ENCODE assay signal across 14 cellular contexts in the genomic region with DNA sequence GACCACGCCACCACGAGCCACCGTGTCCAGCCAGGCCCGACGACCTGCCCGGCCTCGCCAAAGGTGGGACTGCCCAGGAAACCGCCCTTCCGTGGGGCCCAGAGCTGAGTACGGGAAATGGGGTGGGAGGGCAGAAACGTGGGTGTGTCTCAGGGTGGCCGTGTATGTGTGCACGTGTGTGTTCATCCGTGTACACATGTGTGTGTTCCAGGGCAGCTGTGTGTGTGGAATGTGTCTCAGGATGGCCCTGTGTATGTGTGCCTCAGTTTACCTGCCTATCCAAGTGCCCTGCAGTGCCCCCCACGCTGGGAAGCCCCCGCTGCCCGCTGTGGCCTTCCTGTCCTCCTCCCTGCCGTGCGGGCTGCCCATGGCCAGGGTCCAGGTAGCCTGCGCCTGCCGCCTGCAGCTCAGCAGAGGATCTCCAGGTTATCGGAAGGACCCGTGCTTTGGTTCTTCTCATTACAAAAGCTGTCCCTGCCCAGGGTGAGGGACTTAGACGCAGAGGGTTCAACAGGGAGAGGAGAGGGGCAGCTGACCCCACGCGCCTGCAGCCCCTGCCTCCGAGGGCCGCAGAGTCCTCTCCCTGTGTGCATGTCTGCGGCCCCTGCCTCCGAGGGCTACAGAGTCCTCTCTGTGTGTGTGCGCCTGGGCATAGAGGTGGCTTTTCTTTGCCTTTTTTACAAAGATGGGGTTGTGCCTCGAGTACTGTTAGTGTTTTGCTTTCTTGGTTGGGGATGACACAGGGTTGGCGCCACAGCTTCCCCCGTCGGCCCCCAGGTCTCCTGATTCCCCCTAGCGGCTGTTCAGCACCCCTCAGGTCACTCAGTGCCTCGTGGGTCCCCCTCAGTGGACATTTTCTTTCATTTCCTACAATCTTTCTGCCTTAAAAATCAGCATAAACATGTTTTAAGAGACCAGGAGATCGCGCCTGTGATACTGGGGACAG. TPM values are rescaled to one million over a fixed set of nuclear protein-coding genes. Genes with fewer than 3 reads are reported as not detected.
DNase-seq lines count a peak whose midpoint lies in the region; ATAC-seq, FAIRE-seq and TF ChIP-seq lines count a peak whose summit lies in the region.
"Had no signal": no experiment of that assay in that cellular context is flagged by ENCODE, and none has a peak within 500 bp of the region (broad histone marks: within the 10 kb centered on the region; RNA-seq: fewer than 3 reads in every experiment).

No MANE protein-coding gene starts in this region.

- no peaks in the 10 kb centered on the region for H3K36me3 ChIP-seq in HepG2 (replicated peaks in 1 of 2; ENCODE audit: control insufficient read depth in 1 of 2, insufficient read depth in 2 of 2, low read length in 2 of 2)
- no peaks in the 10 kb centered on the region for H3K36me3 ChIP-seq in right lobe of liver
- H3K36me3 ChIP-seq in astrocyte (ENCODE audit: insufficient read depth, low read length) = no peaks in the 10 kb centered on the region
- peaks cover 15 to 22% of the 10 kb centered on the region in 2 experiments for H3K36me3 ChIP-seq in mesenchymal stem cell (ENCODE audit: control insufficient read depth in 1 of 2, insufficient read depth in 2 of 2, low read depth in 1 of 2, low read length in 2 of 2)
- no peaks in the 10 kb centered on the region for H3K36me3 ChIP-seq in aorta (ENCODE audit: control insufficient read depth in 1 of 2, insufficient read depth in 2 of 2, low read length in 1 of 2)
- H3K36me3 ChIP-seq: pancreas had no signal

- H2BK5ac ChIP-seq in mesenchymal stem cell (ENCODE audit: low read depth, low read length, poor library complexity, severe bottlenecking) = no peak overlapping the region

- H3K79me2 ChIP-seq in HepG2 (ENCODE audit: insufficient read depth, low read length) (no peaks in the 10 kb centered on the region), astrocyte (ENCODE audit: insufficient read depth, low read length) (peaks cover 52% of the 10 kb centered on the region)

- H3K4me2 ChIP-seq in HepG2 (ENCODE audit: low read depth, low read length) (no peak overlapping the region), astrocyte (ENCODE audit: low read length) (no peak overlapping the region), mesenchymal stem cell (ENCODE audit: low read length, poor library complexity, severe bottlenecking) (no peak overlapping the region)

- intact Hi-C loops in HepG2 (cut with micrococcal nuclease; ENCODE audit: unreplicated experiment) (no loop called here), right lobe of liver (cut with DNase I) (no loop called here), aorta (cut with DNase I) (no loop called here)

- POLR2A ChIA-PET in HepG2 (lab: Yijun Ruan, JAX) = no interaction called here
- POLR2A ChIA-PET in activated CD4-positive, alpha-beta T cell treated with anti-CD3 and anti-CD28 coated beads, Interleukin-2, amount 10 ng/mL, durations not matched to agents 7 days and 5 days (lab: Charles Lee) = no interaction called here

- H3K9me3 Mint-ChIP-seq in astrocyte (ENCODE audit: unreplicated experiment) = peaks cover under 1% of the 10 kb centered on the region
- no peaks in the 10 kb centered on the region for H3K9me3 Mint-ChIP-seq in activated CD4-positive, alpha-beta T cell treated with anti-CD3 and anti-CD28 coated beads, Interleukin-2, amount 10 ng/mL, durations not matched to agents 7 days and 5 days
- no peaks in the 10 kb centered on the region for H3K9me3 Mint-ChIP-seq in activated T-helper 17 cell treated with anti-CD3 and anti-CD28 coated beads, Interleukin-2, amount 50 U/mL, for 72 hours

- BruUV-seq in HepG2 (replicated peaks; lab: Mats Ljungman, UMichigan) = no TSS peak

- H3K27me3 Mint-ChIP-seq in astrocyte (ENCODE audit: low read depth, unreplicated experiment) = no peaks in the 10 kb centered on the region
- no peaks in the 10 kb centered on the region for H3K27me3 Mint-ChIP-seq in activated CD4-positive, alpha-beta T cell treated with anti-CD3 and anti-CD28 coated beads, Interleukin-2, amount 10 ng/mL, durations not matched to agents 7 days and 5 days
- peaks cover 14% of the 10 kb centered on the region for H3K27me3 Mint-ChIP-seq in activated T-helper 17 cell treated with anti-CD3 and anti-CD28 coated beads, Interleukin-2, amount 50 U/mL, for 72 hours

- 48% methylated on average over 29 of the region's 39 CpGs for WGBS in HepG2 (ENCODE audit: low lambda C conversion rate)
- 56% methylated on average over 19 of the region's 39 CpGs for WGBS in right lobe of liver (ENCODE audit: insufficient coverage, low coverage, low lambda C conversion rate, missing lambda C conversion rate)
- 90% methylated on average over 38 of the region's 39 CpGs for WGBS in mesenchymal stem cell
- WGBS in aorta, 2 donors = 60 to 61% methylated on average over 38 to 39 of the region's 39 CpGs

- H3K4me3 ChIP-seq in HepG2 (replicated peaks in 1 of 3; ENCODE audit: insufficient read depth in 1 of 3, low read depth in 2 of 3, low read length in 3 of 3) = no peak overlapping the region
- H3K4me3 ChIP-seq in right lobe of liver = no peak overlapping the region
- no peak overlapping the region for H3K4me3 ChIP-seq in astrocyte (ENCODE audit: insufficient read depth, low read depth, low read length)
- H3K4me3 ChIP-seq in mesenchymal stem cell (ENCODE audit: insufficient read depth in 1 of 2, low read depth in 1 of 2, low read length in 2 of 2) = peak overlapping the region in 1 of 2 experiments; percentile 82
- H3K4me3 ChIP-seq in aorta (ENCODE audit: low read length in 2 of 2) = no peak overlapping the region
- H3K4me3 ChIP-seq: pancreas had no signal

- CTCF ChIA-PET in HepG2 (lab: Yijun Ruan, JAX; ENCODE audit: low intra/inter-chr PET ratio, low total read pairs) = interaction anchor here (1.0 kb wide), 1 partner anchor 212 kb away, joined by 3 read pairs; no protein-coding TSS in a partner anchor
- CTCF ChIA-PET in activated CD4-positive, alpha-beta T cell treated with anti-CD3 and anti-CD28 coated beads, Interleukin-2, amount 10 ng/mL, durations not matched to agents 7 days and 5 days (lab: Charles Lee) = no interaction called here

- ATAC-seq in HepG2 (peak; percentile 53), right lobe of liver (no peak), aorta (ENCODE audit: low FRiP score) (peak; percentile 31)
- ATAC-seq in activated T-helper 17 cell treated with anti-CD3 and anti-CD28 coated beads, Interleukin-2, amount 50 U/mL, for 72 hours (replicated peaks) = no peak

- H3K27me3 ChIP-seq in HepG2 (ENCODE audit: control insufficient read depth in 1 of 2, insufficient read depth in 2 of 2, low read length in 2 of 2) (peaks cover 15 to 65% of the 10 kb centered on the region in 2 experiments), right lobe of liver (no peaks in the 10 kb centered on the region), astrocyte (ENCODE audit: insufficient read depth, low read length) (no peaks in the 10 kb centered on the region), mesenchymal stem cell (ENCODE audit: control insufficient read depth in 1 of 2, insufficient read depth in 1 of 2, low read length in 2 of 2) (no peaks in the 10 kb centered on the region), aorta (ENCODE audit: control insufficient read depth in 1 of 2, insufficient read depth in 2 of 2, low read length in 1 of 2) (no peaks in the 10 kb centered on the region)

- no peak overlapping the region for H3K23ac ChIP-seq in mesenchymal stem cell (ENCODE audit: low read length in 2 of 2)

- peaks cover 19% of the 10 kb centered on the region for H3K36me3 Mint-ChIP-seq in astrocyte (ENCODE audit: low read depth, unreplicated experiment)
- H3K36me3 Mint-ChIP-seq in activated CD4-positive, alpha-beta T cell treated with anti-CD3 and anti-CD28 coated beads, Interleukin-2, amount 10 ng/mL, durations not matched to agents 7 days and 5 days (ENCODE audit: low read depth) = no peaks in the 10 kb centered on the region
- no peaks in the 10 kb centered on the region for H3K36me3 Mint-ChIP-seq in activated T-helper 17 cell treated with anti-CD3 and anti-CD28 coated beads, Interleukin-2, amount 50 U/mL, for 72 hours (ENCODE audit: low read depth)

- H3K27ac ChIP-seq in HepG2 (ENCODE audit: extremely low read length, insufficient read depth, low read length) = no peak overlapping the region
- no peak overlapping the region for H3K27ac ChIP-seq in right lobe of liver
- H3K27ac ChIP-seq in astrocyte (ENCODE audit: low read depth, low read length) = no peak overlapping the region
- H3K27ac ChIP-seq in mesenchymal stem cell (ENCODE audit: low read length, poor library complexity, severe bottlenecking) = no peak overlapping the region
- no peak overlapping the region for H3K27ac ChIP-seq in aorta (ENCODE audit: low read depth in 1 of 2, low read length in 2 of 2)
- H3K27ac ChIP-seq: pancreas had no signal

- no peaks in the 10 kb centered on the region for H3K4me1 Mint-ChIP-seq in astrocyte (ENCODE audit: low read depth, unreplicated experiment)
- H3K4me1 Mint-ChIP-seq in activated CD4-positive, alpha-beta T cell treated with anti-CD3 and anti-CD28 coated beads, Interleukin-2, amount 10 ng/mL, durations not matched to agents 7 days and 5 days = peaks cover 8% of the 10 kb centered on the region
- peaks cover 5% of the 10 kb centered on the region for H3K4me1 Mint-ChIP-seq in activated T-helper 17 cell treated with anti-CD3 and anti-CD28 coated beads, Interleukin-2, amount 50 U/mL, for 72 hours

- peak; percentile 16 for DNase-seq in HepG2 (ENCODE audit: low spot score)
- DNase-seq in right lobe of liver = no peak
- no peak for DNase-seq in astrocyte (ENCODE audit: low read depth)
- no peak for DNase-seq in mesenchymal stem cell
- DNase-seq in aorta = no peak
- no peak for DNase-seq in activated CD4-positive, alpha-beta T cell treated with anti-CD3 and anti-CD28 coated beads, Interleukin-2, amount 10 ng/mL, durations not matched to agents 7 days and 5 days
- no peak for DNase-seq in GM12892 (ENCODE audit: insufficient read length)
- DNase-seq: activated gamma-delta T cell treated with Interleukin-2 at 50 U/mL for 16 hours, DMS79, mesendoderm, MM.1S, pancreas, T-helper 9 cell had no signal

- H4K8ac ChIP-seq in mesenchymal stem cell (ENCODE audit: low read length) = no peak overlapping the region

- H3K4ac ChIP-seq in mesenchymal stem cell (ENCODE audit: low read depth in 1 of 2, low read length in 2 of 2) = no peak overlapping the region

- H3K4me1 ChIP-seq in HepG2 (ENCODE audit: insufficient read depth, low read length) = no peaks in the 10 kb centered on the region
- H3K4me1 ChIP-seq in right lobe of liver = no peaks in the 10 kb centered on the region
- peaks cover 8% of the 10 kb centered on the region for H3K4me1 ChIP-seq in astrocyte (ENCODE audit: insufficient read depth, low read length)
- peaks cover 9% of the 10 kb centered on the region for H3K4me1 ChIP-seq in mesenchymal stem cell (ENCODE audit: control insufficient read depth, insufficient read depth, low read depth, low read length)
- no peaks in the 10 kb centered on the region for H3K4me1 ChIP-seq in aorta (ENCODE audit: control insufficient read depth in 1 of 2, insufficient read depth in 2 of 2, low read length in 2 of 2)
- H3K4me1 ChIP-seq: pancreas had no signal

- no peaks in the 10 kb centered on the region for H3K79me1 ChIP-seq in mesenchymal stem cell (replicated peaks; ENCODE audit: low read length, poor library complexity, severe bottlenecking)

- TF ChIP-seq EP300 in HepG2 (IDR thresholded peaks at IDR 0.05; ENCODE audit: low read depth in 2 of 2, low read length in 2 of 2) (no peak), HepG2 (CRISPR knock-in tag; IDR thresholded peaks at IDR 0.05; ENCODE audit: borderline replicate concordance) (no peak)

- H2AK5ac ChIP-seq in mesenchymal stem cell (ENCODE audit: low read length, severe bottlenecking) = no peak overlapping the region

- in situ Hi-C loops in HepG2 (cut with HindIII; ENCODE audit: extremely low pct_ligation_motif_present, low pct_unique_long_range_greater_than_20kb) = no loop called here

- H2BK15ac ChIP-seq in mesenchymal stem cell (ENCODE audit: low read depth, poor library complexity, severe bottlenecking) = no peak overlapping the region

- no peak overlapping the region for H4K91ac ChIP-seq in mesenchymal stem cell (ENCODE audit: low read length)

- H3K9ac ChIP-seq in HepG2 (ENCODE audit: insufficient read depth, low read depth, low read length) (no peak overlapping the region), astrocyte (ENCODE audit: low read length) (no peak overlapping the region), mesenchymal stem cell (ENCODE audit: low read length) (peak overlapping the region; percentile 86)

- TF ChIP-seq POLR2A in HepG2 (IDR thresholded peaks at IDR 0.05; ENCODE audit: insufficient read depth in 1 of 2, low read depth in 2 of 2, low read length in 2 of 2) (no peak), right lobe of liver (IDR thresholded peaks at IDR 0.05) (no peak), GM12892 (IDR thresholded peaks at IDR 0.05; ENCODE audit: low read depth, low read length) (no peak)

- no peak for FAIRE-seq in HepG2 (lab: Jason Lieb, UNC)
- FAIRE-seq in astrocyte (lab: Jason Lieb, UNC) = no peak
- no peak for FAIRE-seq in GM12892 (lab: Jason Lieb, UNC)
- FAIRE-seq: pancreas had no signal

- H3K18ac ChIP-seq in mesenchymal stem cell (ENCODE audit: low read depth in 1 of 2, low read length in 2 of 2) = no peak overlapping the region

- TF ChIP-seq RAD21 in HepG2 (CRISPR knock-in tag; IDR thresholded peaks at IDR 0.05) = 0 out of 2 replicates have a peak, but pooled peaks have one; percentile 37

- H3K27ac Mint-ChIP-seq in astrocyte (ENCODE audit: unreplicated experiment) = peak overlapping the region; percentile 18
- H3K27ac Mint-ChIP-seq in activated CD4-positive, alpha-beta T cell treated with anti-CD3 and anti-CD28 coated beads, Interleukin-2, amount 10 ng/mL, durations not matched to agents 7 days and 5 days = no peak overlapping the region
- no peak overlapping the region for H3K27ac Mint-ChIP-seq in activated T-helper 17 cell treated with anti-CD3 and anti-CD28 coated beads, Interleukin-2, amount 50 U/mL, for 72 hours

- H3K14ac ChIP-seq in mesenchymal stem cell (ENCODE audit: low read length in 2 of 2) = no peak overlapping the region

- no peak overlapping the region for H2BK12ac ChIP-seq in mesenchymal stem cell (ENCODE audit: low read length in 2 of 2)

- no peak overlapping the region for H3K4me3 Mint-ChIP-seq in astrocyte (ENCODE audit: unreplicated experiment)
- no peak overlapping the region for H3K4me3 Mint-ChIP-seq in activated CD4-positive, alpha-beta T cell treated with anti-CD3 and anti-CD28 coated beads, Interleukin-2, amount 10 ng/mL, durations not matched to agents 7 days and 5 days
- no peak overlapping the region for H3K4me3 Mint-ChIP-seq in activated T-helper 17 cell treated with anti-CD3 and anti-CD28 coated beads, Interleukin-2, amount 50 U/mL, for 72 hours

- H2AFZ ChIP-seq in HepG2 (ENCODE audit: low read length) = no peak overlapping the region
- H2AFZ ChIP-seq in astrocyte (ENCODE audit: low read depth, low read length) = no peak overlapping the region
- no peak overlapping the region for H2AFZ ChIP-seq in mesenchymal stem cell (ENCODE audit: low read depth, low read length)

- H4K20me1 ChIP-seq in HepG2 (ENCODE audit: insufficient read depth, low read length) = no peaks in the 10 kb centered on the region; the same call in 1 of the 2 replicates
- H4K20me1 ChIP-seq in astrocyte (ENCODE audit: insufficient read depth, low read length) = peaks cover 90% of the 10 kb centered on the region

- TF ChIP-seq CTCF in HepG2 (CRISPR knock-in tag; IDR thresholded peaks at IDR 0.05) = peak; percentile 47
- no peak for TF ChIP-seq CTCF in right lobe of liver (IDR thresholded peaks at IDR 0.05)
- no peak for TF ChIP-seq CTCF in astrocyte (IDR thresholded peaks at IDR 0.05; ENCODE audit: insufficient read depth, low read depth, low read length)

- H3K9me3 ChIP-seq in HepG2 (ENCODE audit: low read length) (no peaks in the 10 kb centered on the region), right lobe of liver (no peaks in the 10 kb centered on the region), astrocyte (ENCODE audit: insufficient read depth, low read depth, low read length) (no peaks in the 10 kb centered on the region), mesenchymal stem cell (ENCODE audit: control insufficient read depth, low read length) (no peaks in the 10 kb centered on the region), aorta (ENCODE audit: control insufficient read depth, low read length) (no peaks in the 10 kb centered on the region)
- H3K9me3 ChIP-seq: pancreas had no signal

- H2BK120ac ChIP-seq in mesenchymal stem cell (ENCODE audit: low read depth, low read length) = no peak overlapping the region

RNA-seq across cellular contexts. Expression of gene ZNF469, which starts 23.6 kb away (rescaled TPM):
- total RNA-seq in HepG2 (2016; rRNA removed; fragmentation: Illumina TruSeq; extraction: Trizol) (not detected in 2 replicates), right lobe of liver (1 to 10 TPM in 2 of 6 experiments, under 1 TPM in 4; 0.22 to 1.3 (median 0.37) TPM), astrocyte (17.7 and 29.4 TPM in 2 replicates), aorta (1 to 10 TPM; 1.9 to 5.2 TPM)
- total RNA-seq in HepG2 (2016; cell fraction: cytosol; rRNA removed; fragmentation: Illumina TruSeq; extraction: Trizol; ENCODE audit: low read depth) = not detected in 2 replicates
- total RNA-seq in HepG2 (2016; cell fraction: insoluble cytoplasmic fraction; rRNA removed; fragmentation: Illumina TruSeq; extraction: Trizol) = not detected in 2 replicates
- total RNA-seq in HepG2 (2016; cell fraction: membrane; rRNA removed; fragmentation: Illumina TruSeq; extraction: Trizol) = not detected in 2 replicates
- total RNA-seq in HepG2 (2016; cell fraction: nucleus; rRNA removed; fragmentation: Illumina TruSeq; extraction: Trizol) = not detected in 2 replicates
- polyA plus RNA-seq in HepG2 (2011; rRNA removed) (not detected in 2 replicates), aorta (under 1 TPM; 0.38 to 0.54 TPM)
- polyA plus RNA-seq in HepG2 (2011; cell fraction: cytosol; rRNA removed) = not detected in 2 replicates
- polyA plus RNA-seq in HepG2 (2011; cell fraction: nucleus; rRNA removed) = 0.02 TPM in 1 of 2 replicates, not detected in the other
- polyA plus RNA-seq in HepG2 (2012) = not detected in 2 replicates
- not detected in 2 replicates for polyA plus RNA-seq in HepG2 (2016; cell fraction: cytosol; fragmentation: Illumina TruSeq; extraction: Trizol; ENCODE audit: low read depth)
- polyA plus RNA-seq in HepG2 (2016; cell fraction: insoluble cytoplasmic fraction; fragmentation: Illumina TruSeq; extraction: Trizol; ENCODE audit: low read depth) = not detected in 2 replicates
- not detected in 2 replicates for polyA plus RNA-seq in HepG2 (2016; cell fraction: membrane; fragmentation: Illumina TruSeq; extraction: Trizol; ENCODE audit: low read depth)
- polyA plus RNA-seq in HepG2 (2016; cell fraction: nucleus; fragmentation: Illumina TruSeq; extraction: Trizol; ENCODE audit: insufficient read depth, low read depth) = not detected in 2 replicates
- polyA minus RNA-seq in HepG2 (2011; rRNA and poly(A)+ RNA removed; ENCODE audit: low replicate concordance) = not detected in 2 replicates
- not detected in 2 replicates for polyA minus RNA-seq in HepG2 (2011; cell fraction: cytosol; rRNA and poly(A)+ RNA removed)
- polyA minus RNA-seq in HepG2 (2011; cell fraction: nucleus; rRNA and poly(A)+ RNA removed) = not detected in 2 replicates
- 11.1 TPM for polyA plus RNA-seq in mesenchymal stem cell (2013, experiment 1 of 2)
- polyA plus RNA-seq in mesenchymal stem cell (2013, experiment 2 of 2) = 10.4 TPM
- under 1 TPM; 0.20 to 0.23 TPM for total RNA-seq in activated CD4-positive, alpha-beta T cell treated with anti-CD3 and anti-CD28 coated beads, Interleukin-2, amount 10 ng/mL, durations not matched to agents 7 days and 5 days
- 0.06 TPM for polyA plus RNA-seq in GM12892 (2012; ENCODE audit: missing spikeins)
- under 1 TPM; 0.26 to 0.30 TPM for total RNA-seq in activated T-helper 17 cell treated with anti-CD3 and anti-CD28 coated beads, Interleukin-2, amount 50 U/mL, for 72 hours

RNA-seq across cellular contexts. Expression of gene ZFPM1, which starts 46.7 kb away (rescaled TPM):
- 3.4 and 3.8 TPM in 2 replicates for total RNA-seq in HepG2 (2016; rRNA removed; fragmentation: Illumina TruSeq; extraction: Trizol)
- 0.81 and 2.1 TPM in 2 replicates for total RNA-seq in HepG2 (2016; cell fraction: cytosol; rRNA removed; fragmentation: Illumina TruSeq; extraction: Trizol; ENCODE audit: low read depth)
- total RNA-seq in HepG2 (2016; cell fraction: insoluble cytoplasmic fraction; rRNA removed; fragmentation: Illumina TruSeq; extraction: Trizol) = 3.4 and 3.9 TPM in 2 replicates
- 3.4 and 4.3 TPM in 2 replicates for total RNA-seq in HepG2 (2016; cell fraction: membrane; rRNA removed; fragmentation: Illumina TruSeq; extraction: Trizol)
- total RNA-seq in HepG2 (2016; cell fraction: nucleus; rRNA removed; fragmentation: Illumina TruSeq; extraction: Trizol) = 3.4 and 6.6 TPM in 2 replicates
- polyA plus RNA-seq in HepG2 (2011; rRNA removed) = 1.3 and 1.7 TPM in 2 replicates
- 0.79 and 1.3 TPM in 2 replicates for polyA plus RNA-seq in HepG2 (2011; cell fraction: cytosol; rRNA removed)
- polyA plus RNA-seq in HepG2 (2011; cell fraction: nucleus; rRNA removed) = 7.1 and 7.6 TPM in 2 replicates
- polyA plus RNA-seq in HepG2 (2012) = 7.2 and 7.6 TPM in 2 replicates
- 1.2 TPM in 2 replicates for polyA plus RNA-seq in HepG2 (2016; cell fraction: cytosol; fragmentation: Illumina TruSeq; extraction: Trizol; ENCODE audit: low read depth)
- 3.7 and 8.7 TPM in 2 replicates for polyA plus RNA-seq in HepG2 (2016; cell fraction: insoluble cytoplasmic fraction; fragmentation: Illumina TruSeq; extraction: Trizol; ENCODE audit: low read depth)
- polyA plus RNA-seq in HepG2 (2016; cell fraction: membrane; fragmentation: Illumina TruSeq; extraction: Trizol; ENCODE audit: low read depth) = 2.7 and 4.8 TPM in 2 replicates
- 14.0 and 14.3 TPM in 2 replicates for polyA plus RNA-seq in HepG2 (2016; cell fraction: nucleus; fragmentation: Illumina TruSeq; extraction: Trizol; ENCODE audit: insufficient read depth, low read depth)
- polyA minus RNA-seq in HepG2 (2011; rRNA and poly(A)+ RNA removed; ENCODE audit: low replicate concordance) = 0.98 and 4.2 TPM in 2 replicates
- 2.7 and 6.6 TPM in 2 replicates for polyA minus RNA-seq in HepG2 (2011; cell fraction: cytosol; rRNA and poly(A)+ RNA removed)
- polyA minus RNA-seq in HepG2 (2011; cell fraction: nucleus; rRNA and poly(A)+ RNA removed) = 5.0 and 7.5 TPM in 2 replicates
- total RNA-seq in right lobe of liver = 10 to 100 TPM in 2 of 6 experiments, 1 to 10 TPM in 4; 3.8 to 15.5 (median 8.3) TPM
- 8.0 and 8.6 TPM in 2 replicates for total RNA-seq in astrocyte
- polyA plus RNA-seq in mesenchymal stem cell (2013, experiment 1 of 2) = 3.4 TPM
- polyA plus RNA-seq in mesenchymal stem cell (2013, experiment 2 of 2) = 3.4 TPM
- 1 to 10 TPM; 4.1 to 8.8 TPM for total RNA-seq in aorta
- polyA plus RNA-seq in aorta = 1 to 10 TPM in 1 of 2 donors, under 1 TPM in 1; 0.88 to 2.0 TPM
- 10 to 100 TPM; 12.7 to 13.8 TPM for total RNA-seq in activated CD4-positive, alpha-beta T cell treated with anti-CD3 and anti-CD28 coated beads, Interleukin-2, amount 10 ng/mL, durations not matched to agents 7 days and 5 days
- 0.25 TPM for polyA plus RNA-seq in GM12892 (2012; ENCODE audit: missing spikeins)
- total RNA-seq in activated T-helper 17 cell treated with anti-CD3 and anti-CD28 coated beads, Interleukin-2, amount 50 U/mL, for 72 hours = 10 to 100 TPM; 12.2 to 22.1 TPM

Comparison
In these comparisons a context has a peak if more than half of its experiments do, and no peak if none do; other contexts are left out.
1. ATAC-seq: peak in HepG2 (single experiment) and aorta (single experiment); none in right lobe of liver (0 of 4) and activated T-helper 17 cell treated with anti-CD3 and anti-CD28 coated beads, Interleukin-2, amount 50 U/mL, for 72 hours (single experiment).